ENCODE assay signal across 17 cellular contexts in the genomic region with DNA sequence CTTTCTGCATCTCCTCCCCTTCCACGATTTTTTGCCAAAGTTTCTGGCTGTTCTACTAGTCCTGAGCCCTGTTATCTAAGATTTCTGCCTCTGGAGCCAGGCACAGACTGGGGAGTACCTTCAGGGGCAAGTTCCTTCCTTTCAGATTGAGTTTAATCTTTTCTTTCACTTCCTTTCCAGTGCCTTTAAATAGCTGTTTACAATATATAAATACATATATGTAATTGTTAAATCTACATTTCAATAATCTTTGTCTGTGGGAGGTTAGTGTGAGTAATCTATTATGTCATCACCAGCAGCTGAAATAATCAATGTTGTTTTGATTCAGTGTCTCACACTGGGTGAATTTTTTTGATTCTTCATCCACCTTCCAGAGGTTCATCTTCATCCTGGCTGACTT. TPM values are rescaled to one million over a fixed set of nuclear protein-coding genes. Genes with fewer than 3 reads are reported as not detected.
A peak's percentile ranks its signal among the peaks of the same experiment; 100 is the strongest.
DNase-seq lines count a peak whose midpoint lies in the region; ATAC-seq, FAIRE-seq and TF ChIP-seq lines count a peak whose summit lies in the region.
"Had no signal": no experiment of that assay in that cellular context is flagged by ENCODE, and none has a peak within 500 bp of the region (broad histone marks: within the 10 kb centered on the region; RNA-seq: fewer than 3 reads in every experiment).

No MANE protein-coding gene starts in this region.

- H3K27me3 ChIP-seq in BLaER1, result no peaks in the 10 kb centered on the region

- intact Hi-C loops in OCI-LY7 (cut with micrococcal nuclease; ENCODE audit: unreplicated experiment), result no loop called here
- intact Hi-C loops in Right ventricle myocardium superior (cut with DNase I), result no loop called here

- H3K27ac ChIP-seq in BLaER1 (no peak overlapping the region), OCI-LY7 (ENCODE audit: low read depth, low read length, poor library complexity, severe bottlenecking) (peak overlapping the region; percentile 50)
- H3K27ac ChIP-seq: epithelial cell of prostate had no signal

- no peaks in the 10 kb centered on the region for H3K36me3 ChIP-seq in BLaER1
- peaks cover 49% of the 10 kb centered on the region for H3K36me3 ChIP-seq in OCI-LY7 (ENCODE audit: insufficient read depth, low read length)

- H3K9me3 ChIP-seq in BLaER1, result no peaks in the 10 kb centered on the region
- H3K9me3 ChIP-seq in OCI-LY7 (ENCODE audit: low read length), result peaks cover 17% of the 10 kb centered on the region; the same call in 1 of the 2 replicates

- BruUV-seq in OCI-LY7 (replicated peaks; lab: Mats Ljungman, UMichigan), result no TSS peak

- H3K4me3 ChIP-seq in BLaER1 (no peak overlapping the region), OCI-LY7 (ENCODE audit: low read depth, low read length, poor library complexity, severe bottlenecking) (peak overlapping the region; percentile 16)

- H3K36me3 Mint-ChIP-seq in endothelial cell (ENCODE audit: low read depth, unreplicated experiment), result no peaks in the 10 kb centered on the region

- H3K27ac Mint-ChIP-seq in endothelial cell (ENCODE audit: unreplicated experiment), result no peak overlapping the region
- H3K27ac Mint-ChIP-seq: activated naive CD8-positive, alpha-beta T cell treated with anti-CD3 and anti-CD28 coated beads for 36 hours had no signal

- peak; percentile 18 for FAIRE-seq in GM18507 (lab: Jason Lieb, UNC)
- FAIRE-seq: HTR-8/SVneo had no signal

- H3K79me2 ChIP-seq in OCI-LY7 (ENCODE audit: insufficient read depth, low read depth, low read length), result peaks cover 100% of the 10 kb centered on the region

- H3K4me3 Mint-ChIP-seq in endothelial cell (ENCODE audit: unreplicated experiment), result no peak overlapping the region
- H3K4me3 Mint-ChIP-seq: activated naive CD8-positive, alpha-beta T cell treated with anti-CD3 and anti-CD28 coated beads for 36 hours had no signal

- H4K20me1 ChIP-seq in BLaER1, result no peaks in the 10 kb centered on the region
- H4K20me1 ChIP-seq in OCI-LY7 (ENCODE audit: insufficient read depth, low read length), result peaks cover 3% of the 10 kb centered on the region; the same call in 1 of the 2 replicates

- POLR2A ChIA-PET in OCI-LY7 (lab: Charles Lee), result interaction anchor here (0.6 to 2.2 kb wide), 12 partner anchors 10 to 228 kb away, joined by 3 to 11 read pairs (median 4); no protein-coding TSS in a partner anchor

- H3K4me1 ChIP-seq in BLaER1 (peaks cover 8% of the 10 kb centered on the region), OCI-LY7 (ENCODE audit: insufficient read depth, low read length, poor library complexity, severe bottlenecking) (peaks cover 79% of the 10 kb centered on the region)

- TF ChIP-seq CTCF in OCI-LY7 (conservative IDR thresholded peaks at IDR 0.05; ENCODE audit: low read length) (no peak), endothelial cell (IDR thresholded peaks at IDR 0.05; ENCODE audit: unreplicated experiment) (no peak)

- H3K9me2 ChIP-seq in OCI-LY7 (ENCODE audit: insufficient read depth, low read length), result no peaks in the 10 kb centered on the region

- CTCF ChIA-PET in OCI-LY7 (lab: Charles Lee; ENCODE audit: unreplicated experiment), result interaction anchor here (1.0 kb wide), 2 partner anchors 11 to 26 kb away, joined by 3 read pairs; no protein-coding TSS in a partner anchor

- ATAC-seq in HG02610 (IDR thresholded peaks at IDR 0.05; ENCODE audit: unreplicated experiment) (peak; percentile 71), Right ventricle myocardium superior (ENCODE audit: poor library complexity) (no peak)
- ATAC-seq: left colon had no signal

- no peaks in the 10 kb centered on the region for H3K27me3 Mint-ChIP-seq in endothelial cell (ENCODE audit: unreplicated experiment)
- H3K27me3 Mint-ChIP-seq: activated naive CD8-positive, alpha-beta T cell treated with anti-CD3 and anti-CD28 coated beads for 36 hours had no signal

- H3K9me3 Mint-ChIP-seq in endothelial cell (ENCODE audit: unreplicated experiment), result no peaks in the 10 kb centered on the region
- H3K9me3 Mint-ChIP-seq: activated naive CD8-positive, alpha-beta T cell treated with anti-CD3 and anti-CD28 coated beads for 36 hours had no signal

- no peak overlapping the region for H2AFZ ChIP-seq in OCI-LY7 (ENCODE audit: low read length)

- H3K4me1 Mint-ChIP-seq in endothelial cell (ENCODE audit: unreplicated experiment), result peaks cover 8% of the 10 kb centered on the region

- DNase-seq in GM18507 (ENCODE audit: extremely low spot score, insufficient read length, low read depth) (no peak), OCI-LY7 (ENCODE audit: low spot score) (no peak), dermis blood vessel endothelial cell (no peak), Right ventricle myocardium superior (no peak), NCI-H2196 (lab: John Stamatoyannopoulos, UW; ENCODE audit: unreplicated experiment) (no peak), endothelial cell (ENCODE audit: low spot score) (no peak)
- DNase-seq: activated naive CD8-positive, alpha-beta T cell treated with anti-CD3 and anti-CD28 coated beads for 36 hours; central memory CD4-positive, alpha-beta T cell; DMS79 treated with DMSO at 0.1 percent for 48 hours; left colon; NCI-H1417; NCI-H524 treated with DMSO at 0.1 percent for 48 hours; retina had no signal

- 0 out of 2 replicates have a peak overlapping the region, but pooled peaks have one; percentile 10 for H3K4me2 ChIP-seq in BLaER1
- peak overlapping the region; percentile 65 for H3K4me2 ChIP-seq in OCI-LY7 (ENCODE audit: low read length)

- H3K9ac ChIP-seq in BLaER1, result no peak overlapping the region

RNA-seq across cellular contexts. Expression of gene DIPK1A, which starts 31.8 kb away (rescaled TPM):
- 13.0 and 13.5 TPM in 2 replicates for total RNA-seq in OCI-LY7 (2014; rRNA removed; shearing (Covaris generic))
- total RNA-seq in OCI-LY7 (2022) (25.4 and 26.2 TPM in 2 replicates), dermis blood vessel endothelial cell (0.47 and 0.68 TPM in 2 replicates), Right ventricle myocardium superior (7.0 TPM), endothelial cell (ENCODE audit: unreplicated experiment) (3.9 TPM)
